15 cellular contexts compared by ENCODE assay signal in the genomic region with DNA sequence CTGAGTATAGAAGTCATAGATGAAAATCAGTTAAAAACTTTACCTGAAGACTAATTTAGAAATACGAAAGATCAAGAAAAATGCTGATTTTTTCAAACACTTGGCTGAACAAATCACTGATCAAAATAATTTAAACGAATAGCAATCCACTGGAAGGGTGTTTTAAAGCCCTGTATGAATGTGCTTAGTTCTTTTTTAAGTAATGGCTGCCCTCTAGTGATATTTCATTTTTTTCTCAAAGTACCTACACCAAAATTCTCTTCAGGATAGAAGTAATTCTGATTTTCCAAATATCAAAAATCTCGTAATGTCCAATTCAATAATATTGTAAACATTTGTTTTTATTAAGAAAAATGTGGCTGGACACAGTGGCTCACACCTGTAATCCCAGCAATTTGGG. TPM values are rescaled to one million over a fixed set of nuclear protein-coding genes. Genes with fewer than 3 reads are reported as not detected.
DNase-seq lines count a peak whose midpoint lies in the region; FAIRE-seq and TF ChIP-seq lines count a peak whose summit lies in the region.
"Had no signal": no experiment of that assay in that cellular context is flagged by ENCODE, and none has a peak within 500 bp of the region (broad histone marks: within the 10 kb centered on the region; RNA-seq: fewer than 3 reads in every experiment).

No MANE protein-coding gene starts in this region.

- POLR2A ChIA-PET in activated CD4-positive, alpha-beta memory T cell treated with anti-CD3 and anti-CD28 coated beads for 36 hours (lab: Charles Lee) = no interaction called here

- no peak overlapping the region for H3K4me2 ChIP-seq in Loucy (ENCODE audit: low read depth, low read length, poor library complexity, severe bottlenecking)
- H3K4me2 ChIP-seq in neural cell (ENCODE audit: low read length) = no peak overlapping the region

- no peaks in the 10 kb centered on the region for H3K9me2 ChIP-seq in Loucy (replicated peaks; ENCODE audit: low read depth, low read length)
- no peaks in the 10 kb centered on the region for H3K9me2 ChIP-seq in neural cell (ENCODE audit: insufficient read depth, low read length)

- intact Hi-C loops in activated CD4-positive, alpha-beta memory T cell treated with anti-CD3 and anti-CD28 coated beads for 36 hours (cut with micrococcal nuclease) = no loop called here

- no peaks in the 10 kb centered on the region for H3K4me1 Mint-ChIP-seq in immature natural killer cell
- no peaks in the 10 kb centered on the region for H3K4me1 Mint-ChIP-seq in activated CD4-positive, alpha-beta memory T cell treated with anti-CD3 and anti-CD28 coated beads for 36 hours (ENCODE audit: low read depth)
- H3K4me1 Mint-ChIP-seq: natural killer cell; stimulated activated naive CD8-positive, alpha-beta T cell treated with anti-CD3 and anti-CD28 coated beads, Interleukin-15, amount 100 ng/mL, for 72 hours had no signal

- no peak overlapping the region for H3K27ac Mint-ChIP-seq in immature natural killer cell
- H3K27ac Mint-ChIP-seq in activated CD4-positive, alpha-beta memory T cell treated with anti-CD3 and anti-CD28 coated beads for 36 hours = no peak overlapping the region
- H3K27ac Mint-ChIP-seq: effector memory CD8-positive, alpha-beta T cell; natural killer cell; stimulated activated naive CD8-positive, alpha-beta T cell treated with anti-CD3 and anti-CD28 coated beads, Interleukin-15, amount 100 ng/mL, for 72 hours had no signal

- H3K9me3 Mint-ChIP-seq in immature natural killer cell = no peaks in the 10 kb centered on the region
- no peaks in the 10 kb centered on the region for H3K9me3 Mint-ChIP-seq in activated CD4-positive, alpha-beta memory T cell treated with anti-CD3 and anti-CD28 coated beads for 36 hours
- H3K9me3 Mint-ChIP-seq: effector memory CD8-positive, alpha-beta T cell; natural killer cell; stimulated activated naive CD8-positive, alpha-beta T cell treated with anti-CD3 and anti-CD28 coated beads, Interleukin-15, amount 100 ng/mL, for 72 hours had no signal

- FAIRE-seq in D721Med (lab: Jason Lieb, UNC) = no peak
- FAIRE-seq: RCC 7860 had no signal

- H3K27me3 Mint-ChIP-seq in immature natural killer cell (ENCODE audit: low read depth in 3 of 3) = peaks cover 0 to 2% (median 0%) of the 10 kb centered on the region in 3 donors
- no peaks in the 10 kb centered on the region for H3K27me3 Mint-ChIP-seq in activated CD4-positive, alpha-beta memory T cell treated with anti-CD3 and anti-CD28 coated beads for 36 hours
- H3K27me3 Mint-ChIP-seq: effector memory CD8-positive, alpha-beta T cell; stimulated activated naive CD8-positive, alpha-beta T cell treated with anti-CD3 and anti-CD28 coated beads, Interleukin-15, amount 100 ng/mL, for 72 hours had no signal

- H2AFZ ChIP-seq in Loucy (ENCODE audit: low read length) = no peak overlapping the region
- no peak overlapping the region for H2AFZ ChIP-seq in neural cell (ENCODE audit: low read depth, low read length)

- CTCF ChIA-PET in activated CD4-positive, alpha-beta memory T cell treated with anti-CD3 and anti-CD28 coated beads for 36 hours (lab: Charles Lee) = interaction anchor here (1.0 kb wide), 1 partner anchor 283 kb away, joined by 3 read pairs; no protein-coding TSS in a partner anchor

- H3K4me1 ChIP-seq in Loucy (ENCODE audit: insufficient read depth, low read length, poor library complexity, severe bottlenecking) = peaks cover 3% of the 10 kb centered on the region

- H3K4me3 ChIP-seq in Loucy (ENCODE audit: low read length, poor library complexity, severe bottlenecking) = no peak overlapping the region
- no peak overlapping the region for H3K4me3 ChIP-seq in neural cell (ENCODE audit: low read length)

- no peaks in the 10 kb centered on the region for H3K27me3 ChIP-seq in Loucy (ENCODE audit: insufficient read depth, low read length, poor library complexity, severe bottlenecking)
- H3K27me3 ChIP-seq in neural cell (ENCODE audit: insufficient read depth, low read depth, low read length) = no peaks in the 10 kb centered on the region

- H3K79me2 ChIP-seq in Loucy (ENCODE audit: insufficient read depth, low read length) (no peaks in the 10 kb centered on the region), neural cell (replicated peaks; ENCODE audit: insufficient read depth, low read length) (no peaks in the 10 kb centered on the region)

- DNase-seq in D721Med (ENCODE audit: insufficient read length, low spot score) (no peak), cerebellum (ENCODE audit: low spot score) (peak; percentile 4), immature natural killer cell (no peak), NCI-H774 (lab: John Stamatoyannopoulos, UW) (no peak)
- DNase-seq in activated CD4-positive, CD25-positive, alpha-beta regulatory T cell treated with anti-CD3 and anti-CD28 coated beads, Interleukin-2, amount 50 U/mL, for 72 hours = no peak
- no peak for DNase-seq in activated CD4-positive, alpha-beta memory T cell treated with anti-CD3 and anti-CD28 coated beads for 36 hours
- DNase-seq: COR-L47; effector memory CD8-positive, alpha-beta T cell; natural killer cell; NCI-H345; stimulated activated naive CD8-positive, alpha-beta T cell treated with anti-CD3 and anti-CD28 coated beads, Interleukin-15, amount 100 ng/mL, for 72 hours; T-helper 2 cell had no signal

- H4K20me1 ChIP-seq in Loucy (ENCODE audit: insufficient read depth, low read length, poor library complexity, severe bottlenecking) (no peaks in the 10 kb centered on the region), neural cell (ENCODE audit: insufficient read depth) (no peaks in the 10 kb centered on the region)

- no peak overlapping the region for H3K4me3 Mint-ChIP-seq in immature natural killer cell
- H3K4me3 Mint-ChIP-seq in activated CD4-positive, alpha-beta memory T cell treated with anti-CD3 and anti-CD28 coated beads for 36 hours = no peak overlapping the region
- H3K4me3 Mint-ChIP-seq: effector memory CD8-positive, alpha-beta T cell; natural killer cell; stimulated activated naive CD8-positive, alpha-beta T cell treated with anti-CD3 and anti-CD28 coated beads, Interleukin-15, amount 100 ng/mL, for 72 hours had no signal

- H3F3A ChIP-seq in Loucy (ENCODE audit: low read depth) (no peaks in the 10 kb centered on the region), neural cell (ENCODE audit: insufficient read depth, low read length, poor library complexity, severe bottlenecking) (no peaks in the 10 kb centered on the region)

- no peak overlapping the region for H3K27ac ChIP-seq in neural cell (ENCODE audit: low read length)

- peak; percentile 47 for TF ChIP-seq RAD21 in neural cell (conservative IDR thresholded peaks at IDR 0.05)

- H3K36me3 Mint-ChIP-seq in immature natural killer cell = peaks cover 17 to 45% (median 38%) of the 10 kb centered on the region in 3 donors
- H3K36me3 Mint-ChIP-seq in activated CD4-positive, alpha-beta memory T cell treated with anti-CD3 and anti-CD28 coated beads for 36 hours = no peaks in the 10 kb centered on the region

- no peak overlapping the region for H3K9ac ChIP-seq in Loucy (ENCODE audit: low read depth, low read length, poor library complexity, severe bottlenecking)
- no peak overlapping the region for H3K9ac ChIP-seq in neural cell (ENCODE audit: low read length)

- H3K36me3 ChIP-seq in Loucy (ENCODE audit: insufficient read depth, low read length) = peaks cover 9% of the 10 kb centered on the region; the same call in 1 of the 2 replicates
- H3K36me3 ChIP-seq in neural cell (ENCODE audit: insufficient read depth, low read length) = no peaks in the 10 kb centered on the region

- no peak for TF ChIP-seq EP300 in neural cell (conservative IDR thresholded peaks at IDR 0.05; ENCODE audit: poor library complexity, severe bottlenecking)

- H3K9me3 ChIP-seq in Loucy (ENCODE audit: insufficient read depth, low read depth, low read length) (no peaks in the 10 kb centered on the region), neural cell (ENCODE audit: low read length) (no peaks in the 10 kb centered on the region)

- TF ChIP-seq CTCF in D721Med (IDR thresholded peaks at IDR 0.05; ENCODE audit: insufficient read depth, missing control alignments) (peak; percentile 35), Loucy (conservative IDR thresholded peaks at IDR 0.05; ENCODE audit: low read length) (peak; percentile 43), neural cell (IDR thresholded peaks at IDR 0.05; ENCODE audit: poor library complexity, severe bottlenecking) (no peak)

TF ChIP-seq in neural cell, 6 proteins besides CTCF, POLR2A, EP300 and RAD21:
- TF ChIP-seq SMC3 (conservative IDR thresholded peaks at IDR 0.05; ENCODE audit: poor library complexity) = peak; percentile 20
- TF ChIP-seq, protein P1, sequence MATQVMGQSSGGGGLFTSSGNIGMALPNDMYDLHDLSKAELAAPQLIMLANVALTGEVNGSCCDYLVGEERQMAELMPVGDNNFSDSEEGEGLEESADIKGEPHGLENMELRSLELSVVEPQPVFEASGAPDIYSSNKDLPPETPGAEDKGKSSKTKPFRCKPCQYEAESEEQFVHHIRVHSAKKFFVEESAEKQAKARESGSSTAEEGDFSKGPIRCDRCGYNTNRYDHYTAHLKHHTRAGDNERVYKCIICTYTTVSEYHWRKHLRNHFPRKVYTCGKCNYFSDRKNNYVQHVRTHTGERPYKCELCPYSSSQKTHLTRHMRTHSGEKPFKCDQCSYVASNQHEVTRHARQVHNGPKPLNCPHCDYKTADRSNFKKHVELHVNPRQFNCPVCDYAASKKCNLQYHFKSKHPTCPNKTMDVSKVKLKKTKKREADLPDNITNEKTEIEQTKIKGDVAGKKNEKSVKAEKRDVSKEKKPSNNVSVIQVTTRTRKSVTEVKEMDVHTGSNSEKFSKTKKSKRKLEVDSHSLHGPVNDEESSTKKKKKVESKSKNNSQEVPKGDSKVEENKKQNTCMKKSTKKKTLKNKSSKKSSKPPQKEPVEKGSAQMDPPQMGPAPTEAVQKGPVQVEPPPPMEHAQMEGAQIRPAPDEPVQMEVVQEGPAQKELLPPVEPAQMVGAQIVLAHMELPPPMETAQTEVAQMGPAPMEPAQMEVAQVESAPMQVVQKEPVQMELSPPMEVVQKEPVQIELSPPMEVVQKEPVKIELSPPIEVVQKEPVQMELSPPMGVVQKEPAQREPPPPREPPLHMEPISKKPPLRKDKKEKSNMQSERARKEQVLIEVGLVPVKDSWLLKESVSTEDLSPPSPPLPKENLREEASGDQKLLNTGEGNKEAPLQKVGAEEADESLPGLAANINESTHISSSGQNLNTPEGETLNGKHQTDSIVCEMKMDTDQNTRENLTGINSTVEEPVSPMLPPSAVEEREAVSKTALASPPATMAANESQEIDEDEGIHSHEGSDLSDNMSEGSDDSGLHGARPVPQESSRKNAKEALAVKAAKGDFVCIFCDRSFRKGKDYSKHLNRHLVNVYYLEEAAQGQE (IDR thresholded peaks at IDR 0.05; ENCODE audit: borderline replicate concordance) = no peak
TF ChIP-seq in neural cell: peak in this region for 1.

RNA-seq across cellular contexts. Expression of gene AKAP7, which starts 32.5 kb away (rescaled TPM):
- total RNA-seq in cerebellum = 68.0 TPM
- polyA plus RNA-seq in neural cell (1.6 and 3.4 TPM in 2 replicates), immature natural killer cell (10 to 100 TPM; 11.0 to 15.1 (median 12.0) TPM)
- 4.3 and 6.1 TPM in 2 replicates for polyA minus RNA-seq in neural cell
- 1 to 10 TPM; 4.0 to 4.3 TPM for total RNA-seq in activated CD4-positive, alpha-beta memory T cell treated with anti-CD3 and anti-CD28 coated beads for 36 hours

Comparison
In these comparisons a context has a peak if more than half of its experiments do, and no peak if none do; other contexts are left out.
1. RNA of gene AKAP7, which starts 32.5 kb away (total RNA-seq): 68.0 TPM in cerebellum (single experiment); 4.0 to 4.3 TPM in activated CD4-positive, alpha-beta memory T cell treated with anti-CD3 and anti-CD28 coated beads for 36 hours; every median in the first group is over 10 times any median in the second.